Comparison of ENCODE assay signal across 15 cellular contexts in the genomic region with DNA sequence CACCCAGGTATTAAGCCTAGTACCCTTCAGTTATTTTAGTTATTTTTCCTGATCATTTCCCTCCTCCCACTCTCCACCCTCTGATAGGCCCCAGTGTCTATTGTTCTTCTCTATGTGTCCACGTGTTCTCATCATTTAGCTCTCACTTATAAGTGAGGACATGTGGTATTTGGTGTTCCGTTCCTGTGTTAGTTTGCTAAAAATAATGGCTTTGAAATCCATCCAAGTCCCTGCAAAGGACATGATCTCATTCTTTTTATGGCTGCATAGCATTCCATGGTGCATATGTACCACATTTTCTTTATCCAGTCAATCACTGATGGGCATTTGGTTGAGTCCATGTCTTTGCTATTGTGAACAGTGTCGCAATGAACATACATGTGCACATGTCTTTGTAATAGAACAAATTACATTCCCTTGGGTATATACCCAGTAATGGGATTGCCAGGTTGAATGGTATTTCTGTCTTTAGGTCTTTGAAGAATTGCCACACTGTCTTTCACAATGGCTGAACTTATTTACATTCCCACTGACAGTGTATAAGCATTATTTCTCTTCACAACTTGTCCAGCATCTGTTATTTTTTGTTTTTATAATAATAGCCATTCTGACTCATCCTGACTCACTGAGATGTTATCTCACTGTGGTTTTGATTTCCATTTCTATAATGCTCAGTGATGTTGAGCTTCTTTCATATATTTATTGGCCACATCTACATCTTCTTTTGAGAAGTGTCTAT. TPM values are rescaled to one million over a fixed set of nuclear protein-coding genes. Genes with fewer than 3 reads are reported as not detected.
DNase-seq lines count a peak whose midpoint lies in the region; ATAC-seq, FAIRE-seq and TF ChIP-seq lines count a peak whose summit lies in the region.
"Had no signal": no experiment of that assay in that cellular context is flagged by ENCODE, and none has a peak within 500 bp of the region (broad histone marks: within the 10 kb centered on the region; RNA-seq: fewer than 3 reads in every experiment).

No MANE protein-coding gene starts in this region.

- POLR2A ChIA-PET in HepG2 (lab: Yijun Ruan, JAX), result no interaction called here
- POLR2A ChIA-PET in activated CD4-positive, alpha-beta memory T cell treated with anti-CD3 and anti-CD28 coated beads, Interleukin-2, amount 10 ng/mL, durations not matched to agents 7 days and 5 days (lab: Charles Lee), result no interaction called here

- no peak for FAIRE-seq in HepG2 (lab: Jason Lieb, UNC)
- FAIRE-seq: D721Med had no signal

- no peak overlapping the region for H3K4me2 ChIP-seq in HepG2 (ENCODE audit: low read depth, low read length)

- H3K27ac Mint-ChIP-seq in activated CD4-positive, alpha-beta memory T cell treated with anti-CD3 and anti-CD28 coated beads, Interleukin-2, amount 10 ng/mL, durations not matched to agents 7 days and 5 days, result no peak overlapping the region
- H3K27ac Mint-ChIP-seq: activated naive CD4-positive, alpha-beta T cell treated with anti-CD3 and anti-CD28 coated beads, Interleukin-2, amount 50 U/mL, for 24 hours had no signal

- WGBS in HepG2 (ENCODE audit: low lambda C conversion rate), result 4% methylated on average over 3 of the region's 3 CpGs
- WGBS in right lobe of liver (ENCODE audit: insufficient coverage, low coverage, low lambda C conversion rate, missing lambda C conversion rate), result 35% methylated on average over 3 of the region's 3 CpGs

- intact Hi-C loops in HepG2 (cut with micrococcal nuclease; ENCODE audit: unreplicated experiment) (no loop called here), right lobe of liver (cut with DNase I) (no loop called here)

- H3K9ac ChIP-seq in HepG2 (ENCODE audit: insufficient read depth, low read depth, low read length), result no peak overlapping the region
- H3K9ac ChIP-seq: parathyroid adenoma had no signal

- no peaks in the 10 kb centered on the region for H3K27me3 ChIP-seq in HepG2 (ENCODE audit: control insufficient read depth in 1 of 2, insufficient read depth in 2 of 2, low read length in 2 of 2)
- no peaks in the 10 kb centered on the region for H3K27me3 ChIP-seq in right lobe of liver
- H3K27me3 ChIP-seq in SJCRH30, result no peaks in the 10 kb centered on the region
- H3K27me3 ChIP-seq: SJSA1 had no signal

- TF ChIP-seq POLR2A in HepG2 (IDR thresholded peaks at IDR 0.05; ENCODE audit: insufficient read depth in 1 of 2, low read depth in 2 of 2, low read length in 2 of 2) (no peak), right lobe of liver (IDR thresholded peaks at IDR 0.05) (no peak), erythroblast (IDR thresholded peaks at IDR 0.05; ENCODE audit: low read length) (no peak)

- H3K27me3 Mint-ChIP-seq in activated CD4-positive, alpha-beta memory T cell treated with anti-CD3 and anti-CD28 coated beads, Interleukin-2, amount 10 ng/mL, durations not matched to agents 7 days and 5 days, result peaks cover 32% of the 10 kb centered on the region

- no peaks in the 10 kb centered on the region for H3K36me3 Mint-ChIP-seq in activated CD4-positive, alpha-beta memory T cell treated with anti-CD3 and anti-CD28 coated beads, Interleukin-2, amount 10 ng/mL, durations not matched to agents 7 days and 5 days (ENCODE audit: low read depth)
- H3K36me3 Mint-ChIP-seq: activated naive CD4-positive, alpha-beta T cell treated with anti-CD3 and anti-CD28 coated beads, Interleukin-2, amount 50 U/mL, for 24 hours had no signal

- in situ Hi-C loops in HepG2 (cut with HindIII; ENCODE audit: extremely low pct_ligation_motif_present, low pct_unique_long_range_greater_than_20kb), result no loop called here

- H2AFZ ChIP-seq in HepG2 (ENCODE audit: low read length), result no peak overlapping the region
- H2AFZ ChIP-seq: parathyroid adenoma had no signal

- peaks cover 2% of the 10 kb centered on the region for H3K4me1 Mint-ChIP-seq in activated CD4-positive, alpha-beta memory T cell treated with anti-CD3 and anti-CD28 coated beads, Interleukin-2, amount 10 ng/mL, durations not matched to agents 7 days and 5 days
- H3K4me1 Mint-ChIP-seq: activated naive CD4-positive, alpha-beta T cell treated with anti-CD3 and anti-CD28 coated beads, Interleukin-2, amount 50 U/mL, for 24 hours had no signal

- TF ChIP-seq EP300 in HepG2 (IDR thresholded peaks at IDR 0.05; ENCODE audit: low read depth in 2 of 2, low read length in 2 of 2) (no peak), HepG2 (CRISPR knock-in tag; IDR thresholded peaks at IDR 0.05; ENCODE audit: borderline replicate concordance) (no peak)

- CTCF ChIA-PET in HepG2 (lab: Yijun Ruan, JAX; ENCODE audit: low intra/inter-chr PET ratio, low total read pairs), result no interaction called here
- CTCF ChIA-PET in activated CD4-positive, alpha-beta memory T cell treated with anti-CD3 and anti-CD28 coated beads, Interleukin-2, amount 10 ng/mL, durations not matched to agents 7 days and 5 days (lab: Charles Lee), result no interaction called here

- no peak overlapping the region for H3K4me3 ChIP-seq in HepG2 (replicated peaks in 1 of 3; ENCODE audit: insufficient read depth in 1 of 3, low read depth in 2 of 3, low read length in 3 of 3)
- H3K4me3 ChIP-seq in right lobe of liver, result no peak overlapping the region
- no peak overlapping the region for H3K4me3 ChIP-seq in SJCRH30
- no peak overlapping the region for H3K4me3 ChIP-seq in fibroblast of pulmonary artery (replicated peaks; ENCODE audit: low read depth, low read length)
- H3K4me3 ChIP-seq: mucosa of descending colon, SJSA1, thoracic aorta had no signal

- H3K36me3 ChIP-seq in HepG2 (replicated peaks in 1 of 2; ENCODE audit: control insufficient read depth in 1 of 2, insufficient read depth in 2 of 2, low read length in 2 of 2), result no peaks in the 10 kb centered on the region
- no peaks in the 10 kb centered on the region for H3K36me3 ChIP-seq in right lobe of liver
- H3K36me3 ChIP-seq in SJCRH30, result no peaks in the 10 kb centered on the region
- H3K36me3 ChIP-seq: SJSA1, thoracic aorta had no signal

- no peak overlapping the region for H3K4me3 Mint-ChIP-seq in activated CD4-positive, alpha-beta memory T cell treated with anti-CD3 and anti-CD28 coated beads, Interleukin-2, amount 10 ng/mL, durations not matched to agents 7 days and 5 days
- H3K4me3 Mint-ChIP-seq: activated naive CD4-positive, alpha-beta T cell treated with anti-CD3 and anti-CD28 coated beads, Interleukin-2, amount 50 U/mL, for 24 hours had no signal

- H3K9me3 ChIP-seq in HepG2 (ENCODE audit: low read length) (no peaks in the 10 kb centered on the region), right lobe of liver (no peaks in the 10 kb centered on the region), SJCRH30 (replicated peaks) (no peaks in the 10 kb centered on the region)
- H3K9me3 ChIP-seq: mucosa of descending colon, SJSA1, thoracic aorta had no signal

- DNase-seq in HepG2 (ENCODE audit: low spot score) (no peak), right lobe of liver (no peak), SJCRH30 (peak in 1 of 2 experiments; percentile 36), fibroblast of pulmonary artery (ENCODE audit: low read depth) (peak; percentile 27), D341Med (ENCODE audit: low spot score) (no peak), erythroblast (lab: John Stamatoyannopoulos, UW) (no peak)
- no peak for DNase-seq in activated CD4-positive, alpha-beta memory T cell treated with anti-CD3 and anti-CD28 coated beads, Interleukin-2, amount 10 ng/mL, durations not matched to agents 7 days and 5 days
- no peak for DNase-seq in activated effector memory CD4-positive, alpha-beta T cell treated with Interleukin-2 at 50 U/mL for 16 hours
- DNase-seq: mucosa of descending colon, NCI-H748 treated with DMSO at 0.1 percent for 48 hours had no signal

- ATAC-seq in HepG2, result no peak
- ATAC-seq in right lobe of liver, result no peak
- ATAC-seq: mucosa of descending colon had no signal

- no peaks in the 10 kb centered on the region for H4K20me1 ChIP-seq in HepG2 (ENCODE audit: insufficient read depth, low read length)

- H3K27ac ChIP-seq in HepG2 (ENCODE audit: extremely low read length, insufficient read depth, low read length), result no peak overlapping the region
- no peak overlapping the region for H3K27ac ChIP-seq in right lobe of liver
- H3K27ac ChIP-seq in SJCRH30, result peak overlapping the region; percentile 9; the same call in 1 of the 2 replicates
- H3K27ac ChIP-seq: parathyroid adenoma, SJSA1, thoracic aorta had no signal

- no peaks in the 10 kb centered on the region for H3K79me2 ChIP-seq in HepG2 (ENCODE audit: insufficient read depth, low read length)
- H3K79me2 ChIP-seq: parathyroid adenoma had no signal

- H3K9me3 Mint-ChIP-seq in activated CD4-positive, alpha-beta memory T cell treated with anti-CD3 and anti-CD28 coated beads, Interleukin-2, amount 10 ng/mL, durations not matched to agents 7 days and 5 days, result no peaks in the 10 kb centered on the region

- H3K4me1 ChIP-seq in HepG2 (ENCODE audit: insufficient read depth, low read length) (no peaks in the 10 kb centered on the region), right lobe of liver (no peaks in the 10 kb centered on the region), SJCRH30 (peaks cover 17% of the 10 kb centered on the region)
- H3K4me1 ChIP-seq: parathyroid adenoma, SJSA1 had no signal

- TF ChIP-seq RAD21 in HepG2 (CRISPR knock-in tag; IDR thresholded peaks at IDR 0.05), result no peak

- no TSS peak for BruUV-seq in HepG2 (replicated peaks; lab: Mats Ljungman, UMichigan)

- TF ChIP-seq CTCF in HepG2 (CRISPR knock-in tag; IDR thresholded peaks at IDR 0.05) (no peak), right lobe of liver (IDR thresholded peaks at IDR 0.05) (no peak), fibroblast of pulmonary artery (IDR thresholded peaks at IDR 0.05; ENCODE audit: low read length, missing control alignments) (no peak)

RNA-seq across cellular contexts. Expression of a gene that starts 17.2 kb away (rescaled TPM):
- total RNA-seq in HepG2 (2016; rRNA removed; fragmentation: Illumina TruSeq; extraction: Trizol), result not detected in 2 replicates
- not detected in 2 replicates for total RNA-seq in HepG2 (2016; cell fraction: cytosol; rRNA removed; fragmentation: Illumina TruSeq; extraction: Trizol; ENCODE audit: low read depth)
- total RNA-seq in HepG2 (2016; cell fraction: insoluble cytoplasmic fraction; rRNA removed; fragmentation: Illumina TruSeq; extraction: Trizol), result not detected in 2 replicates
- not detected in 2 replicates for total RNA-seq in HepG2 (2016; cell fraction: membrane; rRNA removed; fragmentation: Illumina TruSeq; extraction: Trizol)
- total RNA-seq in HepG2 (2016; cell fraction: nucleus; rRNA removed; fragmentation: Illumina TruSeq; extraction: Trizol), result not detected in 2 replicates
- not detected in 2 replicates for polyA plus RNA-seq in HepG2 (2011; rRNA removed)
- polyA plus RNA-seq in HepG2 (2011; cell fraction: cytosol; rRNA removed), result not detected in 2 replicates
- not detected in 2 replicates for polyA plus RNA-seq in HepG2 (2011; cell fraction: nucleus; rRNA removed)
- polyA plus RNA-seq in HepG2 (2012), result not detected in 2 replicates
- not detected in 2 replicates for polyA plus RNA-seq in HepG2 (2016; cell fraction: cytosol; fragmentation: Illumina TruSeq; extraction: Trizol; ENCODE audit: low read depth)
- polyA plus RNA-seq in HepG2 (2016; cell fraction: insoluble cytoplasmic fraction; fragmentation: Illumina TruSeq; extraction: Trizol; ENCODE audit: low read depth), result not detected in 2 replicates
- not detected in 2 replicates for polyA plus RNA-seq in HepG2 (2016; cell fraction: membrane; fragmentation: Illumina TruSeq; extraction: Trizol; ENCODE audit: low read depth)
- not detected in 2 replicates for polyA plus RNA-seq in HepG2 (2016; cell fraction: nucleus; fragmentation: Illumina TruSeq; extraction: Trizol; ENCODE audit: insufficient read depth, low read depth)
- polyA minus RNA-seq in HepG2 (2011; rRNA and poly(A)+ RNA removed; ENCODE audit: low replicate concordance), result not detected in 2 replicates
- not detected in 2 replicates for polyA minus RNA-seq in HepG2 (2011; cell fraction: cytosol; rRNA and poly(A)+ RNA removed)
- not detected in 2 replicates for polyA minus RNA-seq in HepG2 (2011; cell fraction: nucleus; rRNA and poly(A)+ RNA removed)
- 1 to 10 TPM in 2 of 6 experiments, under 1 TPM in 3, not detected in 1; 0.11 to 2.2 (median 0.47) TPM for total RNA-seq in right lobe of liver
- total RNA-seq in SJCRH30 (2014; rRNA removed; shearing (Covaris generic)), result not detected in 2 replicates
- total RNA-seq in activated CD4-positive, alpha-beta memory T cell treated with anti-CD3 and anti-CD28 coated beads, Interleukin-2, amount 10 ng/mL, durations not matched to agents 7 days and 5 days, result not detected
- total RNA-seq: SJSA1, thoracic aorta had no signal
